Comparison of ENCODE assay signal across 8 cellular contexts in genomic region chr17:54968954-54969400, GRCh38. TPM values are rescaled to one million over a fixed set of nuclear protein-coding genes. Genes with fewer than 3 reads are reported as not detected.
A peak's percentile ranks its signal among the peaks of the same experiment; 100 is the strongest.
DNase-seq lines count a peak whose midpoint lies in the region; ATAC-seq and TF ChIP-seq lines count a peak whose summit lies in the region.

No MANE protein-coding gene starts in this region.

- peak overlapping the region; percentile 96 for H3K4me3 ChIP-seq in GM23248
- H3K4me3 ChIP-seq in lower lobe of right lung, result peak overlapping the region; percentile 84
- peak overlapping the region; percentile 87 to 98 for H3K4me3 ChIP-seq in tibial artery

- H3K9me3 ChIP-seq in GM23248 (ENCODE audit: low read depth) (no peaks in the 10 kb centered on the region), KOPT-K1 (ENCODE audit: insufficient read depth, low read length, poor library complexity, severe bottlenecking) (no peaks in the 10 kb centered on the region), lower lobe of right lung (no peaks in the 10 kb centered on the region), tibial artery (no peaks in the 10 kb centered on the region)

- intact Hi-C loops in lower lobe of right lung (cut with DNase I), result no loop called here
- intact Hi-C loops in tibial artery (cut with DNase I; ENCODE audit: low total_unique reads), result no loop called here

- H3K9me2 ChIP-seq in GM23248 (ENCODE audit: insufficient read depth), result no peaks in the 10 kb centered on the region

- H3K4me2 ChIP-seq in GM23248 (ENCODE audit: unreplicated experiment), result peak overlapping the region; percentile 93

- peaks cover 13% of the 10 kb centered on the region for H3K4me1 ChIP-seq in GM23248 (ENCODE audit: insufficient read depth)
- peaks cover 22% of the 10 kb centered on the region for H3K4me1 ChIP-seq in lower lobe of right lung
- peaks cover 0 to 34% (median 18%) of the 10 kb centered on the region in 4 donors for H3K4me1 ChIP-seq in tibial artery

- no peaks in the 10 kb centered on the region for H4K20me1 ChIP-seq in GM23248 (ENCODE audit: insufficient read depth)

- ATAC-seq in lower lobe of right lung, result peak; percentile 62

- no peaks in the 10 kb centered on the region for H3K27me3 ChIP-seq in GM23248 (replicated peaks; ENCODE audit: insufficient read depth)
- no peaks in the 10 kb centered on the region for H3K27me3 ChIP-seq in lower lobe of right lung (ENCODE audit: low read depth)
- no peaks in the 10 kb centered on the region for H3K27me3 ChIP-seq in tibial artery

- in situ Hi-C loops in GM23248 (cut with MboI), result no loop called here

- WGBS in GM23248 (ENCODE audit: low coverage in 1 of 2, low lambda C conversion rate in 2 of 2, missing lambda C conversion rate in 2 of 2), 2 experiments, result 0 to 1% methylated on average over 18 of the region's 18 CpGs

- H3F3A ChIP-seq in GM23248 (ENCODE audit: insufficient read depth), result 0 out of 2 replicates have a peak, but pooled peaks cover 7% of the 10 kb centered on the region

- DNase-seq in SIG-M5 treated with dmso at 0.1 percent for 504 hours (lab: John Stamatoyannopoulos, UW; ENCODE audit: unreplicated experiment) (peak; percentile 34), SIG-M5 (lab: John Stamatoyannopoulos, UW) (no peak), GM23248 (peak; percentile 66), caudate nucleus (lab: John Stamatoyannopoulos, UW) (peak in 20 of 61 donors; percentile 13 to 73 (median 50)), lower lobe of right lung (no peak), tibial artery (peak in 1 of 2 donors; percentile 29), NCI-H524 treated with DMSO at 0.1 percent for 48 hours (lab: John Stamatoyannopoulos, UW) (no peak)

- TF ChIP-seq CTCF in lower lobe of right lung (IDR thresholded peaks at IDR 0.05), result no peak
- TF ChIP-seq CTCF in tibial artery (IDR thresholded peaks at IDR 0.05), result no peak

- peak overlapping the region; percentile 99 for H2AFZ ChIP-seq in GM23248

- H3K36me3 ChIP-seq in GM23248 (ENCODE audit: low read depth), result peaks cover 7% of the 10 kb centered on the region
- H3K36me3 ChIP-seq in KOPT-K1 (ENCODE audit: insufficient read depth, low read length), result peaks cover 20% of the 10 kb centered on the region
- H3K36me3 ChIP-seq in lower lobe of right lung, result peaks cover 12% of the 10 kb centered on the region
- H3K36me3 ChIP-seq in tibial artery, result peaks cover 3 to 9% (median 6%) of the 10 kb centered on the region in 3 donors

- H3K9ac ChIP-seq in GM23248, result peak overlapping the region; percentile 92

- peaks cover 75% of the 10 kb centered on the region for H3K79me2 ChIP-seq in GM23248 (ENCODE audit: insufficient read depth)

- H3K27ac ChIP-seq in GM23248, result peak overlapping the region; percentile 82
- H3K27ac ChIP-seq in KOPT-K1 (ENCODE audit: low read depth, low read length, poor library complexity, severe bottlenecking), result peak overlapping the region; percentile 69
- H3K27ac ChIP-seq in caudate nucleus (ENCODE audit: low read depth, low read length), result peak overlapping the region; percentile 79
- H3K27ac ChIP-seq in lower lobe of right lung, result peak overlapping the region; percentile 85
- H3K27ac ChIP-seq in tibial artery, result peak overlapping the region; percentile 91 to 92

RNA-seq across cellular contexts. Expression of gene STXBP4, which starts 0.4 kb away (rescaled TPM):
- 4.6 and 5.9 TPM in 2 replicates for total RNA-seq in GM23248 (2014; rRNA removed; shearing (Covaris generic))
- polyA plus RNA-seq in GM23248 (2016; fragmentation: Nextera tagmentation; extraction: Ambion mirVana), result 8.4 and 8.7 TPM in 2 replicates
- total RNA-seq in lower lobe of right lung, result 11.8 TPM

RNA-seq across cellular contexts. Expression of gene COX11, which starts 0.5 kb away (rescaled TPM):
- total RNA-seq in GM23248 (2014; rRNA removed; shearing (Covaris generic)), result 46.8 and 54.0 TPM in 2 replicates
- 38.2 and 38.9 TPM in 2 replicates for polyA plus RNA-seq in GM23248 (2016; fragmentation: Nextera tagmentation; extraction: Ambion mirVana)
- 41.9 TPM for total RNA-seq in lower lobe of right lung

Comparison
In these comparisons a context has a peak if more than half of its experiments do, and no peak if none do; other contexts are left out.
1. DNase-seq: peak in SIG-M5 treated with dmso at 0.1 percent for 504 hours (single experiment) and GM23248 (single experiment); none in SIG-M5 (single experiment), lower lobe of right lung (single experiment) and NCI-H524 treated with DMSO at 0.1 percent for 48 hours (single experiment).
2. Peak in every context shown above with its lines, with median percentiles within 50 percentile points of each other: H3K27ac ChIP-seq and H3K4me3 ChIP-seq.